Comparison of ENCODE assay signal across 1 cellular context in the genomic region with DNA sequence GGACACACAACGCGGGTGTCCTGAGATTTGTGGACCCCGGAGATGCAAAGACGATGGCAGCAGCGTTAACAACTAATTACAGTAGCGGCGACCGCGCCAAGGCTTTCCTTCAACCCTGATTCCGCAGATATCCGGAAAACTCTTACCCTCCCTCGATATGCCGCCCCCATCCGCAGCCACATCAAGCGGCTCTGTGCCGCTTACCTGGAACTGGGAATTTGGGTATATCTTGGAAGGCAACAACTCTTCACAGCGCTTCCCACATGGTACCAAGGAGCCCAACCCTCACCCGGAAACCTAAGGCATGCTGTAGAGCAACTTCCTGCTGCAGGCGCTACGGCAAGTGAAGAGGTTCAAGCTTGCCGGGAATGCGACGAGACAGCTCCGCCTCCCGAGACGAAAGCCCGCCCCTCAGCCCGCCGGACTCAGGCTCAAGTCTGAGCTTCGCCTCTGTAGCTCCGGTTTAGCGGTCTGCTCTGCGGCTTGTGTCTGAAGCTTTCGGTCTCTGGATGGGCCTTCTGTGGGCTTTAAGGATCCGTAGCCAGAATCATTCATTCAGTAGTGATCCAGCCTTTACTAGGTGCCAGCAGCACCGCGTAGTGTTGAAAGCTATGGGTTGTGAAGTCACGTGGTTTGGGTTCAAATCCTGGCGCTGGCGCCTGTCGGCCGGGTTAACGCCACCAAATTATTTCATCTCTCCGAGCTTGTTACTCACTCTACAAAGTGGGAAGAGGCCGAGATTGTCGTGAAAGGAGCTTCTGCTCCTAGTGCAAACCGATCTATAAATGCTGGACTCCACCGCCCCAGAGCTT.
A peak's percentile ranks its signal among the peaks of the same experiment; 100 is the strongest.
TF ChIP-seq lines count a peak whose summit lies in the region.

A gene with protein sequence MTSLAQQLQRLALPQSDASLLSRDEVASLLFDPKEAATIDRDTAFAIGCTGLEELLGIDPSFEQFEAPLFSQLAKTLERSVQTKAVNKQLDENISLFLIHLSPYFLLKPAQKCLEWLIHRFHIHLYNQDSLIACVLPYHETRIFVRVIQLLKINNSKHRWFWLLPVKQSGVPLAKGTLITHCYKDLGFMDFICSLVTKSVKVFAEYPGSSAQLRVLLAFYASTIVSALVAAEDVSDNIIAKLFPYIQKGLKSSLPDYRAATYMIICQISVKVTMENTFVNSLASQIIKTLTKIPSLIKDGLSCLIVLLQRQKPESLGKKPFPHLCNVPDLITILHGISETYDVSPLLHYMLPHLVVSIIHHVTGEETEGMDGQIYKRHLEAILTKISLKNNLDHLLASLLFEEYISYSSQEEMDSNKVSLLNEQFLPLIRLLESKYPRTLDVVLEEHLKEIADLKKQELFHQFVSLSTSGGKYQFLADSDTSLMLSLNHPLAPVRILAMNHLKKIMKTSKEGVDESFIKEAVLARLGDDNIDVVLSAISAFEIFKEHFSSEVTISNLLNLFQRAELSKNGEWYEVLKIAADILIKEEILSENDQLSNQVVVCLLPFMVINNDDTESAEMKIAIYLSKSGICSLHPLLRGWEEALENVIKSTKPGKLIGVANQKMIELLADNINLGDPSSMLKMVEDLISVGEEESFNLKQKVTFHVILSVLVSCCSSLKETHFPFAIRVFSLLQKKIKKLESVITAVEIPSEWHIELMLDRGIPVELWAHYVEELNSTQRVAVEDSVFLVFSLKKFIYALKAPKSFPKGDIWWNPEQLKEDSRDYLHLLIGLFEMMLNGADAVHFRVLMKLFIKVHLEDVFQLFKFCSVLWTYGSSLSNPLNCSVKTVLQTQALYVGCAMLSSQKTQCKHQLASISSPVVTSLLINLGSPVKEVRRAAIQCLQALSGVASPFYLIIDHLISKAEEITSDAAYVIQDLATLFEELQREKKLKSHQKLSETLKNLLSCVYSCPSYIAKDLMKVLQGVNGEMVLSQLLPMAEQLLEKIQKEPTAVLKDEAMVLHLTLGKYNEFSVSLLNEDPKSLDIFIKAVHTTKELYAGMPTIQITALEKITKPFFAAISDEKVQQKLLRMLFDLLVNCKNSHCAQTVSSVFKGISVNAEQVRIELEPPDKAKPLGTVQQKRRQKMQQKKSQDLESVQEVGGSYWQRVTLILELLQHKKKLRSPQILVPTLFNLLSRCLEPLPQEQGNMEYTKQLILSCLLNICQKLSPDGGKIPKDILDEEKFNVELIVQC (N-terminal part only) (minus strand): TSS at position 299 of the 812 bp plus-strand sequence. CDS start 421 bp downstream, outside the sequence.

TF ChIP-seq in HepG2, 621 proteins besides CTCF, POLR2A, EP300 and RAD21 (continued from another document and continues in another):
- TF ChIP-seq, protein P1, sequence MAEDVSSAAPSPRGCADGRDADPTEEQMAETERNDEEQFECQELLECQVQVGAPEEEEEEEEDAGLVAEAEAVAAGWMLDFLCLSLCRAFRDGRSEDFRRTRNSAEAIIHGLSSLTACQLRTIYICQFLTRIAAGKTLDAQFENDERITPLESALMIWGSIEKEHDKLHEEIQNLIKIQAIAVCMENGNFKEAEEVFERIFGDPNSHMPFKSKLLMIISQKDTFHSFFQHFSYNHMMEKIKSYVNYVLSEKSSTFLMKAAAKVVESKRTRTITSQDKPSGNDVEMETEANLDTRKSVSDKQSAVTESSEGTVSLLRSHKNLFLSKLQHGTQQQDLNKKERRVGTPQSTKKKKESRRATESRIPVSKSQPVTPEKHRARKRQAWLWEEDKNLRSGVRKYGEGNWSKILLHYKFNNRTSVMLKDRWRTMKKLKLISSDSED (CRISPR knock-in tag; IDR thresholded peaks at IDR 0.05) = no peak
- TF ChIP-seq SMAD9 (CRISPR knock-in tag; IDR thresholded peaks at IDR 0.05) (peak; percentile 63; the same call in 1 of the 2 replicates), ZNF614 (CRISPR knock-in tag; IDR thresholded peaks at IDR 0.05; ENCODE audit: borderline replicate concordance) (peak; percentile 88), NR2F2 (IDR thresholded peaks at IDR 0.05; ENCODE audit: borderline replicate concordance, low read depth) (no peak), SMYD3 (CRISPR knock-in tag; IDR thresholded peaks at IDR 0.05) (0 out of 2 replicates have a peak, but pooled peaks have one; percentile 69), ZFY (CRISPR knock-in tag; IDR thresholded peaks at IDR 0.05) (peak; percentile 59), ZNF761 (CRISPR knock-in tag; conservative IDR thresholded peaks at IDR 0.05) (peak; percentile 68; the same call in 1 of the 2 replicates), NFYC (CRISPR knock-in tag; IDR thresholded peaks at IDR 0.05) (peak; percentile 13; the same call in 1 of the 2 replicates), BRCA1 (CRISPR knock-in tag; IDR thresholded peaks at IDR 0.05) (peak; percentile 49; the same call in 1 of the 2 replicates), STAG1 (CRISPR knock-in tag; IDR thresholded peaks at IDR 0.05) (0 out of 2 replicates have a peak, but pooled peaks have one; percentile 2), ZNF547 (CRISPR knock-in tag; IDR thresholded peaks at IDR 0.05) (peak; percentile 80), KMT2B (CRISPR knock-in tag; IDR thresholded peaks at IDR 0.05) (peak; percentile 95), EED (CRISPR knock-in tag; IDR thresholded peaks at IDR 0.05) (peak; percentile 59; the same call in 1 of the 2 replicates), WIZ (CRISPR knock-in tag; IDR thresholded peaks at IDR 0.05) (0 out of 2 replicates have a peak, but pooled peaks have one; percentile 26), ZBTB1 (CRISPR knock-in tag; IDR thresholded peaks at IDR 0.05; ENCODE audit: borderline replicate concordance) (no peak), KDM5A (IDR thresholded peaks at IDR 0.05; ENCODE audit: borderline replicate concordance, low read length) (peak; percentile 93), ETV5 (CRISPR knock-in tag; IDR thresholded peaks at IDR 0.05; ENCODE audit: borderline replicate concordance) (peak; percentile 57), NFE2L2 (IDR thresholded peaks at IDR 0.05; ENCODE audit: low read length) (no peak), DR1 (CRISPR knock-in tag; IDR thresholded peaks at IDR 0.05) (no peak; the same call in 1 of the 2 replicates), TARDBP (CRISPR knock-in tag; IDR thresholded peaks at IDR 0.05) (peak; percentile 63; the same call in 1 of the 2 replicates), MAF1 (CRISPR knock-in tag; IDR thresholded peaks at IDR 0.05; ENCODE audit: borderline replicate concordance) (no peak), NONO (IDR thresholded peaks at IDR 0.05) (no peak), NONO (CRISPR knock-in tag; conservative IDR thresholded peaks at IDR 0.05) (peak; percentile 87), SCMH1 (CRISPR knock-in tag; IDR thresholded peaks at IDR 0.05; ENCODE audit: borderline replicate concordance) (no peak), PPARG (CRISPR knock-in tag; conservative IDR thresholded peaks at IDR 0.05) (no peak), ELF3 (CRISPR knock-in tag; IDR thresholded peaks at IDR 0.05) (peak; percentile 96), ZMAT3 (CRISPR knock-in tag; conservative IDR thresholded peaks at IDR 0.05) (peak; percentile 66; the same call in 1 of the 2 replicates), SOX5 (CRISPR knock-in tag; IDR thresholded peaks at IDR 0.05; ENCODE audit: borderline replicate concordance) (peak; percentile 42; the same call in 1 of the 2 replicates), ZNF292 (CRISPR knock-in tag; IDR thresholded peaks at IDR 0.05; ENCODE audit: borderline replicate concordance, low read depth) (peak; percentile 24; the same call in 1 of the 2 replicates)
- TF ChIP-seq, protein P2, sequence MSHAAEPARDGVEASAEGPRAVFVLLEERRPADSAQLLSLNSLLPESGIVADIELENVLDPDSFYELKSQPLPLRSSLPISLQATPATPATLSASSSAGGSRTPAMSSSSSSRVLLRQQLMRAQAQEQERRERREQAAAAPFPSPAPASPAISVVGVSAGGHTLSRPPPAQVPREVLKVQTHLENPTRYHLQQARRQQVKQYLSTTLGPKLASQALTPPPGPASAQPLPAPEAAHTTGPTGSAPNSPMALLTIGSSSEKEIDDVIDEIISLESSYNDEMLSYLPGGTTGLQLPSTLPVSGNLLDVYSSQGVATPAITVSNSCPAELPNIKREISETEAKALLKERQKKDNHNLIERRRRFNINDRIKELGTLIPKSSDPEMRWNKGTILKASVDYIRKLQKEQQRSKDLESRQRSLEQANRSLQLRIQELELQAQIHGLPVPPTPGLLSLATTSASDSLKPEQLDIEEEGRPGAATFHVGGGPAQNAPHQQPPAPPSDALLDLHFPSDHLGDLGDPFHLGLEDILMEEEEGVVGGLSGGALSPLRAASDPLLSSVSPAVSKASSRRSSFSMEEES (CRISPR knock-in tag; IDR thresholded peaks at IDR 0.05) = peak; percentile 41; the same call in 1 of the 2 replicates
- TF ChIP-seq, protein P3, sequence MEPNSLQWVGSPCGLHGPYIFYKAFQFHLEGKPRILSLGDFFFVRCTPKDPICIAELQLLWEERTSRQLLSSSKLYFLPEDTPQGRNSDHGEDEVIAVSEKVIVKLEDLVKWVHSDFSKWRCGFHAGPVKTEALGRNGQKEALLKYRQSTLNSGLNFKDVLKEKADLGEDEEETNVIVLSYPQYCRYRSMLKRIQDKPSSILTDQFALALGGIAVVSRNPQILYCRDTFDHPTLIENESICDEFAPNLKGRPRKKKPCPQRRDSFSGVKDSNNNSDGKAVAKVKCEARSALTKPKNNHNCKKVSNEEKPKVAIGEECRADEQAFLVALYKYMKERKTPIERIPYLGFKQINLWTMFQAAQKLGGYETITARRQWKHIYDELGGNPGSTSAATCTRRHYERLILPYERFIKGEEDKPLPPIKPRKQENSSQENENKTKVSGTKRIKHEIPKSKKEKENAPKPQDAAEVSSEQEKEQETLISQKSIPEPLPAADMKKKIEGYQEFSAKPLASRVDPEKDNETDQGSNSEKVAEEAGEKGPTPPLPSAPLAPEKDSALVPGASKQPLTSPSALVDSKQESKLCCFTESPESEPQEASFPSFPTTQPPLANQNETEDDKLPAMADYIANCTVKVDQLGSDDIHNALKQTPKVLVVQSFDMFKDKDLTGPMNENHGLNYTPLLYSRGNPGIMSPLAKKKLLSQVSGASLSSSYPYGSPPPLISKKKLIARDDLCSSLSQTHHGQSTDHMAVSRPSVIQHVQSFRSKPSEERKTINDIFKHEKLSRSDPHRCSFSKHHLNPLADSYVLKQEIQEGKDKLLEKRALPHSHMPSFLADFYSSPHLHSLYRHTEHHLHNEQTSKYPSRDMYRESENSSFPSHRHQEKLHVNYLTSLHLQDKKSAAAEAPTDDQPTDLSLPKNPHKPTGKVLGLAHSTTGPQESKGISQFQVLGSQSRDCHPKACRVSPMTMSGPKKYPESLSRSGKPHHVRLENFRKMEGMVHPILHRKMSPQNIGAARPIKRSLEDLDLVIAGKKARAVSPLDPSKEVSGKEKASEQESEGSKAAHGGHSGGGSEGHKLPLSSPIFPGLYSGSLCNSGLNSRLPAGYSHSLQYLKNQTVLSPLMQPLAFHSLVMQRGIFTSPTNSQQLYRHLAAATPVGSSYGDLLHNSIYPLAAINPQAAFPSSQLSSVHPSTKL (CRISPR knock-in tag; IDR thresholded peaks at IDR 0.05) = peak; percentile 69
- TF ChIP-seq, protein P4, sequence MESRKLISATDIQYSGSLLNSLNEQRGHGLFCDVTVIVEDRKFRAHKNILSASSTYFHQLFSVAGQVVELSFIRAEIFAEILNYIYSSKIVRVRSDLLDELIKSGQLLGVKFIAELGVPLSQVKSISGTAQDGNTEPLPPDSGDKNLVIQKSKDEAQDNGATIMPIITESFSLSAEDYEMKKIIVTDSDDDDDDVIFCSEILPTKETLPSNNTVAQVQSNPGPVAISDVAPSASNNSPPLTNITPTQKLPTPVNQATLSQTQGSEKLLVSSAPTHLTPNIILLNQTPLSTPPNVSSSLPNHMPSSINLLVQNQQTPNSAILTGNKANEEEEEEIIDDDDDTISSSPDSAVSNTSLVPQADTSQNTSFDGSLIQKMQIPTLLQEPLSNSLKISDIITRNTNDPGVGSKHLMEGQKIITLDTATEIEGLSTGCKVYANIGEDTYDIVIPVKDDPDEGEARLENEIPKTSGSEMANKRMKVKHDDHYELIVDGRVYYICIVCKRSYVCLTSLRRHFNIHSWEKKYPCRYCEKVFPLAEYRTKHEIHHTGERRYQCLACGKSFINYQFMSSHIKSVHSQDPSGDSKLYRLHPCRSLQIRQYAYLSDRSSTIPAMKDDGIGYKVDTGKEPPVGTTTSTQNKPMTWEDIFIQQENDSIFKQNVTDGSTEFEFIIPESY (CRISPR knock-in tag; IDR thresholded peaks at IDR 0.05) = peak; percentile 54
- TF ChIP-seq, protein P5, sequence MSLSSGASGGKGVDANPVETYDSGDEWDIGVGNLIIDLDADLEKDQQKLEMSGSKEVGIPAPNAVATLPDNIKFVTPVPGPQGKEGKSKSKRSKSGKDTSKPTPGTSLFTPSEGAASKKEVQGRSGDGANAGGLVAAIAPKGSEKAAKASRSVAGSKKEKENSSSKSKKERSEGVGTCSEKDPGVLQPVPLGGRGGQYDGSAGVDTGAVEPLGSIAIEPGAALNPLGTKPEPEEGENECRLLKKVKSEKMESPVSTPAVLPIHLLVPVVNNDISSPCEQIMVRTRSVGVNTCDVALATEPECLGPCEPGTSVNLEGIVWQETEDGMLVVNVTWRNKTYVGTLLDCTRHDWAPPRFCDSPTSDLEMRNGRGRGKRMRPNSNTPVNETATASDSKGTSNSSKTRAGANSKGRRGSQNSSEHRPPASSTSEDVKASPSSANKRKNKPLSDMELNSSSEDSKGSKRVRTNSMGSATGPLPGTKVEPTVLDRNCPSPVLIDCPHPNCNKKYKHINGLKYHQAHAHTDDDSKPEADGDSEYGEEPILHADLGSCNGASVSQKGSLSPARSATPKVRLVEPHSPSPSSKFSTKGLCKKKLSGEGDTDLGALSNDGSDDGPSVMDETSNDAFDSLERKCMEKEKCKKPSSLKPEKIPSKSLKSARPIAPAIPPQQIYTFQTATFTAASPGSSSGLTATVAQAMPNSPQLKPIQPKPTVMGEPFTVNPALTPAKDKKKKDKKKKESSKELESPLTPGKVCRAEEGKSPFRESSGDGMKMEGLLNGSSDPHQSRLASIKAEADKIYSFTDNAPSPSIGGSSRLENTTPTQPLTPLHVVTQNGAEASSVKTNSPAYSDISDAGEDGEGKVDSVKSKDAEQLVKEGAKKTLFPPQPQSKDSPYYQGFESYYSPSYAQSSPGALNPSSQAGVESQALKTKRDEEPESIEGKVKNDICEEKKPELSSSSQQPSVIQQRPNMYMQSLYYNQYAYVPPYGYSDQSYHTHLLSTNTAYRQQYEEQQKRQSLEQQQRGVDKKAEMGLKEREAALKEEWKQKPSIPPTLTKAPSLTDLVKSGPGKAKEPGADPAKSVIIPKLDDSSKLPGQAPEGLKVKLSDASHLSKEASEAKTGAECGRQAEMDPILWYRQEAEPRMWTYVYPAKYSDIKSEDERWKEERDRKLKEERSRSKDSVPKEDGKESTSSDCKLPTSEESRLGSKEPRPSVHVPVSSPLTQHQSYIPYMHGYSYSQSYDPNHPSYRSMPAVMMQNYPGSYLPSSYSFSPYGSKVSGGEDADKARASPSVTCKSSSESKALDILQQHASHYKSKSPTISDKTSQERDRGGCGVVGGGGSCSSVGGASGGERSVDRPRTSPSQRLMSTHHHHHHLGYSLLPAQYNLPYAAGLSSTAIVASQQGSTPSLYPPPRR (CRISPR knock-in tag; IDR thresholded peaks at IDR 0.05; ENCODE audit: borderline replicate concordance) = 0 out of 2 replicates have a peak, but pooled peaks have one; percentile 48
- TF ChIP-seq, protein P6, sequence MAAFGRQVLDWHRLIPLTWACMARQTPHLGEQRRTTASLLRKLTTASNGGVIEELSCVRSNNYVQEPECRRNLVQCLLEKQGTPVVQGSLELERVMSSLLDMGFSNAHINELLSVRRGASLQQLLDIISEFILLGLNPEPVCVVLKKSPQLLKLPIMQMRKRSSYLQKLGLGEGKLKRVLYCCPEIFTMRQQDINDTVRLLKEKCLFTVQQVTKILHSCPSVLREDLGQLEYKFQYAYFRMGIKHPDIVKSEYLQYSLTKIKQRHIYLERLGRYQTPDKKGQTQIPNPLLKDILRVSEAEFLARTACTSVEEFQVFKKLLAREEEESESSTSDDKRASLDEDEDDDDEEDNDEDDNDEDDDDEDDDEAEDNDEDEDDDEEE (CRISPR knock-in tag; IDR thresholded peaks at IDR 0.05) = 0 out of 2 replicates have a peak, but pooled peaks have one; percentile 13
